In the genomic region with DNA sequence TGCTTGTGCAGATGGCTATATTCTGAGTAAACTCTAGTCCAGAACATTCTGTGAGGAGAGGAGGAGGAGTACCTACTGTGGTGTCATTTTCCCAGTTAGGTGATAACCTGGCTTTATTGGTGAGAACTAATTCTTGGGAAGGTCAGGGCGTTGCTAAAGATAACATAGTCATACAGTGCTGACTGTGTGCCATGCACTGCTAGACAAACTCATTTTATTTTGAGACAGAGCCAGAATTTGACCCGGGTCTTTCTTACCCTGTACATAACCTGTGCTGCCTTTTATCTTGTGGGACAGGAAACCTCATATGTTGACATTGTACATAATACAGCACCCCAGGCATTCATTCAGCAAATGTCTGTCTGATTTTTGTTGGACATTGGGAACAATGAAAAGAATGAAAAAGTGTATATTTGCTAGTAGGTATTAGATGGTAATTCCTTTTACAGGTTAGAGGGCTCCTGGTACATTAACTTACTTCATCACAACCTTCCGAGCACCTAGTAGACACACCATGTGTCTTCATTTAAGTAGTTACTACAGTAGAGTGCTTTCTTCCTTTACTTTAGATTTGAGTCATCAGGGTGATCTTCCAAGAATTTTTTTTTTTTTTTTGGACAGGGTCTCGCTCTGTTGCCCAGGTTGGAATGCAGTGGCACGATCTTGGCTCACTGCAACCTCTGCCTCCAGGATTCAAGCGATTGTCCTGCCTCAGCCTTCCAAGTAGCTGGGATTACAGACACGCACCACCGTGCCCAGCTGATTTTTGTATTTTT, we compare ENCODE assay signal across 1 cellular context.
TF ChIP-seq lines count a peak whose summit lies in the region.

No MANE protein-coding gene starts in this region.

TF ChIP-seq in HepG2, 621 proteins besides CTCF, POLR2A, EP300 and RAD21 (continued from another document and continues in another):
- TF ChIP-seq FOSL2 (CRISPR knock-in tag; IDR thresholded peaks at IDR 0.05) (0 out of 2 replicates have a peak, but pooled peaks have one; percentile 10), KDM4B (CRISPR knock-in tag; IDR thresholded peaks at IDR 0.05) (no peak), SP5 (CRISPR knock-in tag; IDR thresholded peaks at IDR 0.05; ENCODE audit: borderline replicate concordance, low read depth) (peak; percentile 23; the same call in 1 of the 2 replicates), ZMYM3 (CRISPR knock-in tag; IDR thresholded peaks at IDR 0.05) (no peak), ZNF792 (CRISPR knock-in tag; IDR thresholded peaks at IDR 0.05) (no peak), ZFYVE20 (CRISPR knock-in tag; IDR thresholded peaks at IDR 0.05; ENCODE audit: borderline replicate concordance, low read depth) (no peak), MTF2 (CRISPR knock-in tag; IDR thresholded peaks at IDR 0.05; ENCODE audit: borderline replicate concordance) (no peak), ZNF670 (CRISPR knock-in tag; IDR thresholded peaks at IDR 0.05; ENCODE audit: borderline replicate concordance) (no peak), RBAK (CRISPR knock-in tag; IDR thresholded peaks at IDR 0.05) (no peak), CEBPG (CRISPR knock-in tag; IDR thresholded peaks at IDR 0.05) (no peak), BRD4 (CRISPR knock-in tag; IDR thresholded peaks at IDR 0.05) (no peak), NR1H2 (CRISPR knock-in tag; IDR thresholded peaks at IDR 0.05; ENCODE audit: borderline replicate concordance, low read depth) (no peak), ZNF7 (CRISPR knock-in tag; IDR thresholded peaks at IDR 0.05) (peak; percentile 39; the same call in 1 of the 2 replicates), ZFP1 (CRISPR knock-in tag; IDR thresholded peaks at IDR 0.05) (no peak), FOXO1 (CRISPR knock-in tag; IDR thresholded peaks at IDR 0.05) (no peak), ZNF761 (CRISPR knock-in tag; conservative IDR thresholded peaks at IDR 0.05) (no peak), TBX2 (CRISPR knock-in tag; IDR thresholded peaks at IDR 0.05; ENCODE audit: borderline replicate concordance) (peak; percentile 77; the same call in 1 of the 2 replicates), SRY (CRISPR knock-in tag; IDR thresholded peaks at IDR 0.05) (no peak), KMT2A (CRISPR knock-in tag; IDR thresholded peaks at IDR 0.05) (no peak), POLR2AphosphoS5 (IDR thresholded peaks at IDR 0.05; ENCODE audit: low read depth, low read length) (no peak), ZFX (CRISPR knock-in tag; IDR thresholded peaks at IDR 0.05; ENCODE audit: low read depth) (no peak), ZNF672 (CRISPR knock-in tag; IDR thresholded peaks at IDR 0.05) (no peak), SIX1 (CRISPR knock-in tag; IDR thresholded peaks at IDR 0.05; ENCODE audit: borderline replicate concordance) (peak; percentile 39; the same call in 1 of the 2 replicates), ZNF773 (CRISPR knock-in tag; IDR thresholded peaks at IDR 0.05; ENCODE audit: borderline replicate concordance) (no peak), SMAD1 (CRISPR knock-in tag; IDR thresholded peaks at IDR 0.05; ENCODE audit: borderline replicate concordance, low read depth) (no peak), ZNF234 (CRISPR knock-in tag; conservative IDR thresholded peaks at IDR 0.05) (no peak), NCOA2 (CRISPR knock-in tag; IDR thresholded peaks at IDR 0.05) (no peak), MEF2D (CRISPR knock-in tag; IDR thresholded peaks at IDR 0.05) (no peak), ZFP82 (CRISPR knock-in tag; IDR thresholded peaks at IDR 0.05; ENCODE audit: borderline replicate concordance) (no peak), HMG20A (CRISPR knock-in tag; IDR thresholded peaks at IDR 0.05; ENCODE audit: borderline replicate concordance) (no peak), KAT7 (CRISPR knock-in tag; IDR thresholded peaks at IDR 0.05; ENCODE audit: borderline replicate concordance) (no peak), ZNF34 (CRISPR knock-in tag; IDR thresholded peaks at IDR 0.05; ENCODE audit: borderline replicate concordance) (no peak), MAF1 (CRISPR knock-in tag; IDR thresholded peaks at IDR 0.05; ENCODE audit: borderline replicate concordance) (no peak), CHD4 (IDR thresholded peaks at IDR 0.05; ENCODE audit: borderline replicate concordance, low read length) (no peak)
- TF ChIP-seq, protein P1, sequence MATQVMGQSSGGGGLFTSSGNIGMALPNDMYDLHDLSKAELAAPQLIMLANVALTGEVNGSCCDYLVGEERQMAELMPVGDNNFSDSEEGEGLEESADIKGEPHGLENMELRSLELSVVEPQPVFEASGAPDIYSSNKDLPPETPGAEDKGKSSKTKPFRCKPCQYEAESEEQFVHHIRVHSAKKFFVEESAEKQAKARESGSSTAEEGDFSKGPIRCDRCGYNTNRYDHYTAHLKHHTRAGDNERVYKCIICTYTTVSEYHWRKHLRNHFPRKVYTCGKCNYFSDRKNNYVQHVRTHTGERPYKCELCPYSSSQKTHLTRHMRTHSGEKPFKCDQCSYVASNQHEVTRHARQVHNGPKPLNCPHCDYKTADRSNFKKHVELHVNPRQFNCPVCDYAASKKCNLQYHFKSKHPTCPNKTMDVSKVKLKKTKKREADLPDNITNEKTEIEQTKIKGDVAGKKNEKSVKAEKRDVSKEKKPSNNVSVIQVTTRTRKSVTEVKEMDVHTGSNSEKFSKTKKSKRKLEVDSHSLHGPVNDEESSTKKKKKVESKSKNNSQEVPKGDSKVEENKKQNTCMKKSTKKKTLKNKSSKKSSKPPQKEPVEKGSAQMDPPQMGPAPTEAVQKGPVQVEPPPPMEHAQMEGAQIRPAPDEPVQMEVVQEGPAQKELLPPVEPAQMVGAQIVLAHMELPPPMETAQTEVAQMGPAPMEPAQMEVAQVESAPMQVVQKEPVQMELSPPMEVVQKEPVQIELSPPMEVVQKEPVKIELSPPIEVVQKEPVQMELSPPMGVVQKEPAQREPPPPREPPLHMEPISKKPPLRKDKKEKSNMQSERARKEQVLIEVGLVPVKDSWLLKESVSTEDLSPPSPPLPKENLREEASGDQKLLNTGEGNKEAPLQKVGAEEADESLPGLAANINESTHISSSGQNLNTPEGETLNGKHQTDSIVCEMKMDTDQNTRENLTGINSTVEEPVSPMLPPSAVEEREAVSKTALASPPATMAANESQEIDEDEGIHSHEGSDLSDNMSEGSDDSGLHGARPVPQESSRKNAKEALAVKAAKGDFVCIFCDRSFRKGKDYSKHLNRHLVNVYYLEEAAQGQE (IDR thresholded peaks at IDR 0.05; ENCODE audit: borderline replicate concordance in 1 of 2, low read depth in 1 of 2, low read length in 2 of 2) = no peak
- TF ChIP-seq, protein P2, sequence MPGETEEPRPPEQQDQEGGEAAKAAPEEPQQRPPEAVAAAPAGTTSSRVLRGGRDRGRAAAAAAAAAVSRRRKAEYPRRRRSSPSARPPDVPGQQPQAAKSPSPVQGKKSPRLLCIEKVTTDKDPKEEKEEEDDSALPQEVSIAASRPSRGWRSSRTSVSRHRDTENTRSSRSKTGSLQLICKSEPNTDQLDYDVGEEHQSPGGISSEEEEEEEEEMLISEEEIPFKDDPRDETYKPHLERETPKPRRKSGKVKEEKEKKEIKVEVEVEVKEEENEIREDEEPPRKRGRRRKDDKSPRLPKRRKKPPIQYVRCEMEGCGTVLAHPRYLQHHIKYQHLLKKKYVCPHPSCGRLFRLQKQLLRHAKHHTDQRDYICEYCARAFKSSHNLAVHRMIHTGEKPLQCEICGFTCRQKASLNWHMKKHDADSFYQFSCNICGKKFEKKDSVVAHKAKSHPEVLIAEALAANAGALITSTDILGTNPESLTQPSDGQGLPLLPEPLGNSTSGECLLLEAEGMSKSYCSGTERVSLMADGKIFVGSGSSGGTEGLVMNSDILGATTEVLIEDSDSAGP (CRISPR knock-in tag; IDR thresholded peaks at IDR 0.05; ENCODE audit: borderline replicate concordance) = no peak
- TF ChIP-seq, protein P3, sequence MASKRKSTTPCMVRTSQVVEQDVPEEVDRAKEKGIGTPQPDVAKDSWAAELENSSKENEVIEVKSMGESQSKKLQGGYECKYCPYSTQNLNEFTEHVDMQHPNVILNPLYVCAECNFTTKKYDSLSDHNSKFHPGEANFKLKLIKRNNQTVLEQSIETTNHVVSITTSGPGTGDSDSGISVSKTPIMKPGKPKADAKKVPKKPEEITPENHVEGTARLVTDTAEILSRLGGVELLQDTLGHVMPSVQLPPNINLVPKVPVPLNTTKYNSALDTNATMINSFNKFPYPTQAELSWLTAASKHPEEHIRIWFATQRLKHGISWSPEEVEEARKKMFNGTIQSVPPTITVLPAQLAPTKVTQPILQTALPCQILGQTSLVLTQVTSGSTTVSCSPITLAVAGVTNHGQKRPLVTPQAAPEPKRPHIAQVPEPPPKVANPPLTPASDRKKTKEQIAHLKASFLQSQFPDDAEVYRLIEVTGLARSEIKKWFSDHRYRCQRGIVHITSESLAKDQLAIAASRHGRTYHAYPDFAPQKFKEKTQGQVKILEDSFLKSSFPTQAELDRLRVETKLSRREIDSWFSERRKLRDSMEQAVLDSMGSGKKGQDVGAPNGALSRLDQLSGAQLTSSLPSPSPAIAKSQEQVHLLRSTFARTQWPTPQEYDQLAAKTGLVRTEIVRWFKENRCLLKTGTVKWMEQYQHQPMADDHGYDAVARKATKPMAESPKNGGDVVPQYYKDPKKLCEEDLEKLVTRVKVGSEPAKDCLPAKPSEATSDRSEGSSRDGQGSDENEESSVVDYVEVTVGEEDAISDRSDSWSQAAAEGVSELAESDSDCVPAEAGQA (IDR thresholded peaks at IDR 0.05; ENCODE audit: low read depth) = no peak
- TF ChIP-seq, protein P3 (CRISPR knock-in tag; IDR thresholded peaks at IDR 0.05; ENCODE audit: borderline replicate concordance) = no peak
- TF ChIP-seq, protein P4, sequence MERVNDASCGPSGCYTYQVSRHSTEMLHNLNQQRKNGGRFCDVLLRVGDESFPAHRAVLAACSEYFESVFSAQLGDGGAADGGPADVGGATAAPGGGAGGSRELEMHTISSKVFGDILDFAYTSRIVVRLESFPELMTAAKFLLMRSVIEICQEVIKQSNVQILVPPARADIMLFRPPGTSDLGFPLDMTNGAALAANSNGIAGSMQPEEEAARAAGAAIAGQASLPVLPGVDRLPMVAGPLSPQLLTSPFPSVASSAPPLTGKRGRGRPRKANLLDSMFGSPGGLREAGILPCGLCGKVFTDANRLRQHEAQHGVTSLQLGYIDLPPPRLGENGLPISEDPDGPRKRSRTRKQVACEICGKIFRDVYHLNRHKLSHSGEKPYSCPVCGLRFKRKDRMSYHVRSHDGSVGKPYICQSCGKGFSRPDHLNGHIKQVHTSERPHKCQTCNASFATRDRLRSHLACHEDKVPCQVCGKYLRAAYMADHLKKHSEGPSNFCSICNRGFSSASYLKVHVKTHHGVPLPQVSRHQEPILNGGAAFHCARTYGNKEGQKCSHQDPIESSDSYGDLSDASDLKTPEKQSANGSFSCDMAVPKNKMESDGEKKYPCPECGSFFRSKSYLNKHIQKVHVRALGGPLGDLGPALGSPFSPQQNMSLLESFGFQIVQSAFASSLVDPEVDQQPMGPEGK (CRISPR knock-in tag; IDR thresholded peaks at IDR 0.05) = peak; percentile 42; the same call in 1 of the 2 replicates
- TF ChIP-seq, protein P5, sequence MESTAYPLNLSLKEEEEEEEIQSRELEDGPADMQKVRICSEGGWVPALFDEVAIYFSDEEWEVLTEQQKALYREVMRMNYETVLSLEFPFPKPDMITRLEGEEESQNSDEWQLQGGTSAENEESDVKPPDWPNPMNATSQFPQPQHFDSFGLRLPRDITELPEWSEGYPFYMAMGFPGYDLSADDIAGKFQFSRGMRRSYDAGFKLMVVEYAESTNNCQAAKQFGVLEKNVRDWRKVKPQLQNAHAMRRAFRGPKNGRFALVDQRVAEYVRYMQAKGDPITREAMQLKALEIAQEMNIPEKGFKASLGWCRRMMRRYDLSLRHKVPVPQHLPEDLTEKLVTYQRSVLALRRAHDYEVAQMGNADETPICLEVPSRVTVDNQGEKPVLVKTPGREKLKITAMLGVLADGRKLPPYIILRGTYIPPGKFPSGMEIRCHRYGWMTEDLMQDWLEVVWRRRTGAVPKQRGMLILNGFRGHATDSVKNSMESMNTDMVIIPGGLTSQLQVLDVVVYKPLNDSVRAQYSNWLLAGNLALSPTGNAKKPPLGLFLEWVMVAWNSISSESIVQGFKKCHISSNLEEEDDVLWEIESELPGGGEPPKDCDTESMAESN (CRISPR knock-in tag; conservative IDR thresholded peaks at IDR 0.05) = no peak
- TF ChIP-seq, protein P6, sequence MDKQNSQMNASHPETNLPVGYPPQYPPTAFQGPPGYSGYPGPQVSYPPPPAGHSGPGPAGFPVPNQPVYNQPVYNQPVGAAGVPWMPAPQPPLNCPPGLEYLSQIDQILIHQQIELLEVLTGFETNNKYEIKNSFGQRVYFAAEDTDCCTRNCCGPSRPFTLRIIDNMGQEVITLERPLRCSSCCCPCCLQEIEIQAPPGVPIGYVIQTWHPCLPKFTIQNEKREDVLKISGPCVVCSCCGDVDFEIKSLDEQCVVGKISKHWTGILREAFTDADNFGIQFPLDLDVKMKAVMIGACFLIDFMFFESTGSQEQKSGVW (CRISPR knock-in tag; IDR thresholded peaks at IDR 0.05; ENCODE audit: borderline replicate concordance) = no peak
- TF ChIP-seq, protein P7, sequence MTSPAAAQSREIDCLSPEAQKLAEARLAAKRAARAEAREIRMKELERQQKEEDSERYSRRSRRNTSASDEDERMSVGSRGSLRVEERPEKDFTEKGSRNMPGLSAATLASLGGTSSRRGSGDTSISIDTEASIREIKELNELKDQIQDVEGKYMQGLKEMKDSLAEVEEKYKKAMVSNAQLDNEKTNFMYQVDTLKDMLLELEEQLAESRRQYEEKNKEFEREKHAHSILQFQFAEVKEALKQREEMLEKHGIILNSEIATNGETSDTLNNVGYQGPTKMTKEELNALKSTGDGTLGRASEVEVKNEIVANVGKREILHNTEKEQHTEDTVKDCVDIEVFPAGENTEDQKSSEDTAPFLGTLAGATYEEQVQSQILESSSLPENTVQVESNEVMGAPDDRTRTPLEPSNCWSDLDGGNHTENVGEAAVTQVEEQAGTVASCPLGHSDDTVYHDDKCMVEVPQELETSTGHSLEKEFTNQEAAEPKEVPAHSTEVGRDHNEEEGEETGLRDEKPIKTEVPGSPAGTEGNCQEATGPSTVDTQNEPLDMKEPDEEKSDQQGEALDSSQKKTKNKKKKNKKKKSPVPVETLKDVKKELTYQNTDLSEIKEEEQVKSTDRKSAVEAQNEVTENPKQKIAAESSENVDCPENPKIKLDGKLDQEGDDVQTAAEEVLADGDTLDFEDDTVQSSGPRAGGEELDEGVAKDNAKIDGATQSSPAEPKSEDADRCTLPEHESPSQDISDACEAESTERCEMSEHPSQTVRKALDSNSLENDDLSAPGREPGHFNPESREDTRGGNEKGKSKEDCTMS (CRISPR knock-in tag; conservative IDR thresholded peaks at IDR 0.05) = no peak
